In the genomic region with DNA sequence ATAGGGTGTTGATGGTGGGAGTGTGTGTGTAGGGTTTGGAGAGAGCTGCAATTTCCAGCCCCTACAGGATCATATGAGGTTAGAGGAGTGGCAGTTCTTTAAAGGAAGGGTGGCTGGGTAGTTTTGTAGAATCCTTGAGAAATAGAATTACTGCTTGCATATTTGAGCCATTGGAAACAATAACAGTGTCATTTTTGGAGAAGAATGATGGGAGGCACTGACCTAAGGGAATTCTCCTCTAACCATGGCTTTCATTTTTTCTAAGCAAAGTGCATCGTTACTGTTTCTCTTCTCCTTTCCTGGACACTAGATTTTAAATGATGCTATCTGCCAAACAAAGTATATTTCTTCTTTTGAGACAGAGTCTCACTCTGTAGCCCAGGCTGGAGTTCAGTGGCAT, we compare ENCODE assay signal across 17 cellular contexts.
DNase-seq lines count a peak whose midpoint lies in the region; ATAC-seq and TF ChIP-seq lines count a peak whose summit lies in the region.
"Had no signal": no experiment of that assay in that cellular context is flagged by ENCODE, and none has a peak within 500 bp of the region (broad histone marks: within the 10 kb centered on the region; RNA-seq: fewer than 3 reads in every experiment).

No MANE protein-coding gene starts in this region.

- H3K4me3 ChIP-seq in breast epithelium (no peak overlapping the region), mammary epithelial cell (replicated peaks in 1 of 3; ENCODE audit: insufficient read depth in 1 of 3, low read depth in 2 of 3, low read length in 3 of 3) (no peak overlapping the region), esophagus muscularis mucosa (no peak overlapping the region), uterus (no peak overlapping the region), prostate gland (no peak overlapping the region)
- H3K4me3 ChIP-seq: GM23248 had no signal

- H4K20me1 ChIP-seq in mammary epithelial cell (ENCODE audit: insufficient read depth, low read length) = no peaks in the 10 kb centered on the region

- H3K36me3 ChIP-seq in breast epithelium = no peaks in the 10 kb centered on the region
- H3K36me3 ChIP-seq in mammary epithelial cell (ENCODE audit: insufficient read depth, low read length) = no peaks in the 10 kb centered on the region
- no peaks in the 10 kb centered on the region for H3K36me3 ChIP-seq in esophagus muscularis mucosa
- H3K36me3 ChIP-seq in uterus = no peaks in the 10 kb centered on the region
- H3K36me3 ChIP-seq in prostate gland = no peaks in the 10 kb centered on the region

- H3K27ac ChIP-seq in breast epithelium = peak overlapping the region; percentile 20 to 37
- H3K27ac ChIP-seq in mammary epithelial cell (ENCODE audit: insufficient read depth, low read depth, low read length) = no peak overlapping the region
- peak overlapping the region; percentile 74 to 83 (median 80) for H3K27ac ChIP-seq in esophagus muscularis mucosa (replicated peaks in 1 of 4)
- peak overlapping the region; percentile 75 to 86 for H3K27ac ChIP-seq in uterus
- no peak overlapping the region for H3K27ac ChIP-seq in prostate gland
- H3K27ac ChIP-seq: GM23248 had no signal

- no peak overlapping the region for H3K4me2 ChIP-seq in mammary epithelial cell (ENCODE audit: insufficient read depth, low read depth, low read length)

- peak overlapping the region in 1 of 10 donors; percentile 22 for H3K4me3 Mint-ChIP-seq in naive thymus-derived CD8-positive, alpha-beta T cell

- H3K4me1 Mint-ChIP-seq in naive thymus-derived CD8-positive, alpha-beta T cell = peaks cover 11 to 34% (median 23%) of the 10 kb centered on the region in 4 donors

- ATAC-seq in naive thymus-derived CD8-positive, alpha-beta T cell = no peak
- ATAC-seq in GM21619 (IDR thresholded peaks at IDR 0.05; ENCODE audit: unreplicated experiment) = no peak
- ATAC-seq: HCT116 had no signal

- H3K27me3 ChIP-seq in breast epithelium = no peaks in the 10 kb centered on the region
- no peaks in the 10 kb centered on the region for H3K27me3 ChIP-seq in mammary epithelial cell (ENCODE audit: insufficient read depth, low read length)
- no peaks in the 10 kb centered on the region for H3K27me3 ChIP-seq in esophagus muscularis mucosa
- no peaks in the 10 kb centered on the region for H3K27me3 ChIP-seq in uterus
- H3K27me3 ChIP-seq in prostate gland (replicated peaks; ENCODE audit: insufficient read depth) = no peaks in the 10 kb centered on the region

- H3K9me3 ChIP-seq in breast epithelium (no peaks in the 10 kb centered on the region), mammary epithelial cell (replicated peaks; ENCODE audit: insufficient read depth, low read length) (peaks cover 2% of the 10 kb centered on the region), esophagus muscularis mucosa (no peaks in the 10 kb centered on the region), uterus (no peaks in the 10 kb centered on the region), prostate gland (no peaks in the 10 kb centered on the region)

- H3K9me3 Mint-ChIP-seq in naive thymus-derived CD8-positive, alpha-beta T cell = peaks cover 0 to 18% (median 2%) of the 10 kb centered on the region in 9 donors

- dilution Hi-C loops in mammary epithelial cell (cut with HindIII; ENCODE audit: low sequenced_read_pairs) = no loop called here

- BruUV-seq in mammary epithelial cell (replicated peaks; lab: Mats Ljungman, UMichigan) = no TSS peak

- 86% methylated on average over 1 of the region's 1 CpG for WGBS in mammary epithelial cell (ENCODE audit: low coverage, missing lambda C conversion rate)
- WGBS in esophagus muscularis mucosa = 35% methylated on average over 1 of the region's 1 CpG
- WGBS in prostate gland = 69% methylated on average over 1 of the region's 1 CpG

- CTCF ChIA-PET in mammary epithelial cell (lab: Charles Lee; ENCODE audit: low non-redundant PET) = no interaction called here

- intact Hi-C loops in breast epithelium (cut with DNase I; ENCODE audit: low total_unique reads) (no loop called here), mammary epithelial cell (cut with micrococcal nuclease) (no loop called here), esophagus muscularis mucosa (cut with DNase I) (loop anchor here (5.0 kb wide), 1 partner anchor 40 kb away; no protein-coding TSS in a partner anchor), uterus (cut with DNase I; ENCODE audit: low total_unique reads) (no loop called here), prostate gland (cut with DNase I) (loop anchor here (5.0 kb wide), 1 partner anchor 80 kb away; no protein-coding TSS in a partner anchor)

- H2AFZ ChIP-seq in mammary epithelial cell (ENCODE audit: low read depth, low read length) = no peak overlapping the region
- H2AFZ ChIP-seq: GM23248 had no signal

- peaks cover 33 to 79% (median 72%) of the 10 kb centered on the region in 3 donors for H3K36me3 Mint-ChIP-seq in naive thymus-derived CD8-positive, alpha-beta T cell

- POLR2A ChIA-PET in naive thymus-derived CD8-positive, alpha-beta T cell (lab: Charles Lee) = no interaction called here

- H3K79me2 ChIP-seq in mammary epithelial cell (ENCODE audit: insufficient read depth, low read length) = peaks cover 7% of the 10 kb centered on the region

- no peaks in the 10 kb centered on the region for H3K27me3 Mint-ChIP-seq in naive thymus-derived CD8-positive, alpha-beta T cell

- DNase-seq in breast epithelium (ENCODE audit: low spot score in 2 of 2) = no peak
- no peak for DNase-seq in mammary epithelial cell
- no peak for DNase-seq in esophagus muscularis mucosa (ENCODE audit: extremely low spot score)
- DNase-seq in naive thymus-derived CD8-positive, alpha-beta T cell = no peak
- no peak for DNase-seq in uterus
- DNase-seq in prostate gland (ENCODE audit: low spot score) = no peak
- no peak for DNase-seq in central memory CD4-positive, alpha-beta T cell
- DNase-seq: COR-L47; GM23248; KG1; NCI-H1417 treated with DMSO at 0.1 percent for 48 hours; NCI-H1930; NCI-H69; NK-92 treated with Interleukin-12 subunit alpha and Interleukin-12 subunit beta, amount 100 ng/mL, for 24 hours; SHP77 had no signal

- TF ChIP-seq CTCF in breast epithelium (IDR thresholded peaks at IDR 0.05) (no peak), mammary epithelial cell (conservative IDR thresholded peaks at IDR 0.05 in 1 of 2, IDR thresholded peaks at IDR 0.05 in 1 of 2; ENCODE audit: extremely low read depth in 1 of 2, insufficient read depth in 1 of 2, low read depth in 1 of 2, low read length in 2 of 2) (no peak), esophagus muscularis mucosa (IDR thresholded peaks at IDR 0.05) (no peak), uterus (IDR thresholded peaks at IDR 0.05) (no peak), prostate gland (IDR thresholded peaks at IDR 0.05) (no peak)

- H3K4me1 ChIP-seq in breast epithelium (peaks cover 0 to 6% of the 10 kb centered on the region in 2 donors), mammary epithelial cell (ENCODE audit: insufficient read depth, low read length) (peaks cover 4% of the 10 kb centered on the region), esophagus muscularis mucosa (peaks cover 35 to 69% (median 56%) of the 10 kb centered on the region in 4 donors), uterus (peaks cover 11 to 24% of the 10 kb centered on the region in 2 donors), prostate gland (replicated peaks) (no peaks in the 10 kb centered on the region)

- TF ChIP-seq POLR2A in breast epithelium (IDR thresholded peaks at IDR 0.05) (no peak), esophagus muscularis mucosa (IDR thresholded peaks at IDR 0.05; ENCODE audit: low read depth) (no peak), uterus (IDR thresholded peaks at IDR 0.05) (no peak), prostate gland (IDR thresholded peaks at IDR 0.05) (no peak)

- in situ Hi-C loops in mammary epithelial cell (cut with MboI; ENCODE audit: low sequenced_read_pairs in 2 of 2) = no loop called here

- H3K9ac ChIP-seq in mammary epithelial cell (ENCODE audit: insufficient read depth, low read length) = no peak overlapping the region
- H3K9ac ChIP-seq: GM23248 had no signal

- no peak for TF ChIP-seq EP300 in esophagus muscularis mucosa (IDR thresholded peaks at IDR 0.05)

- peak overlapping the region in 8 of 10 donors; percentile 0 to 72 (median 51) for H3K27ac Mint-ChIP-seq in naive thymus-derived CD8-positive, alpha-beta T cell

Comparison
In these comparisons a context has a peak if more than half of its experiments do, and no peak if none do; other contexts are left out.
1. H3K27ac ChIP-seq: peak in breast epithelium (2 of 2), esophagus muscularis mucosa (4 of 4) and uterus (2 of 2); none in mammary epithelial cell (single experiment) and prostate gland (0 of 2).
2. intact Hi-C loops: an anchor here in esophagus muscularis mucosa (5.0 kb wide) and prostate gland (5.0 kb wide); none called in breast epithelium, mammary epithelial cell and uterus.